ENCODE assay signal across 10 cellular contexts in the genomic region with DNA sequence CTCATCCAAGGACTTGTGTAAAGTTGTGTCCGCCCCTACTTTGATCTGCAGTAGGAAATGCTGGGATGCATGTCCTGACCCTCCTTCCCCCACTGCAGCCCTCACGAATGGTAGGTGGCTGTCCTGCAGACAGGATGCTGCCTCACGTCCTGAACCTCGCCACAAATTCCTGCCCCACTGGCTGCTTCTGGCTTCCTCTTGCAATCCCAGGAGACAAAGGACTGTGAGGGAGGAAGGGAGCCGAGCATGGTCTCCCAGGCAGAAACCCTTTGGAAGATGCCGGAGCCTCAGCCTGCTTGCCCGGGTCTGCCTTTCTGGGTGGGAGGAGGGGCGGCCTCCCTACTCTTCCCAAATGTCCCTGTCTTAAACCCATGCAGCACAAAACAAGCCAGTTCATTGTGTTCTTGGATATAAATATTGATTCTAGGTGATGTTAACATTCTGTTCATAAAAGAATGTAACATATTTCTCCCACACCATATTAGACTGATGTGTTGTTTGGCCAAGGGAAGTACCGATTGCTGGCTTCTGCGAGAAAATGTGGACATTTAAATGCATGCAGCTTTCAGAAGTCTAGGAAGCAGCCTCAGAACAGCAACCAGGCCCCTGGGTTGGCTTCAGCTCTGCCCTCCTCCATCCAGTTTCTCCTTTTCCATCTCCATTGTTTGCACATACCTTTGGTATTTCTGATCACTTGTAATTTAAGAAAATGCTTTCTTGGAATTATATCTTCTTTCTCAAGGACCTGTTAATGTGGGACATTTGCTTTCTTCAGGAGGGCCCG.
DNase-seq lines count a peak whose midpoint lies in the region; ATAC-seq and TF ChIP-seq lines count a peak whose summit lies in the region.
"Had no signal": no experiment of that assay in that cellular context is flagged by ENCODE, and none has a peak within 500 bp of the region (broad histone marks: within the 10 kb centered on the region; RNA-seq: fewer than 3 reads in every experiment).

No MANE protein-coding gene starts in this region.

- DNase-seq in AG08395 (ENCODE audit: low spot score) = peak; percentile 18
- peak; percentile 45 for DNase-seq in WTC11 (ENCODE audit: low spot score)
- DNase-seq in left ventricle myocardium inferior = peak; percentile 40
- DNase-seq in psoas muscle = peak; percentile 25 to 50
- DNase-seq in T-helper 9 cell = no peak
- DNase-seq in posterior vena cava (ENCODE audit: low spot score) = no peak
- no peak for DNase-seq in anterior cingulate cortex (lab: John Stamatoyannopoulos, UW)
- DNase-seq: NCI-H446 treated with DMSO at 0.1 percent for 48 hours, occipital lobe had no signal

- no peaks in the 10 kb centered on the region for H3K36me3 ChIP-seq in left ventricle myocardium inferior
- no peaks in the 10 kb centered on the region for H3K36me3 ChIP-seq in psoas muscle (ENCODE audit: insufficient read depth in 1 of 2, low read depth in 1 of 2)

- H3K4me1 Mint-ChIP-seq in WTC11 = peaks cover 63% of the 10 kb centered on the region

- H3K4me1 ChIP-seq in left ventricle myocardium inferior (peaks cover 95% of the 10 kb centered on the region), psoas muscle (peaks cover 33% of the 10 kb centered on the region)

- CTCF ChIA-PET in WTC11 (lab: Charles Lee) = interaction anchor here (1.0 to 12.1 kb wide), 33 partner anchors 9 to 461 kb away, joined by 3 to 242 read pairs (median 6); partner anchors contain the start of genes HMG20A and PEAK1

- H3K27ac ChIP-seq in left ventricle myocardium inferior (replicated peaks) = peak overlapping the region; percentile 95
- H3K27ac ChIP-seq in psoas muscle = peak overlapping the region; percentile 79

- no peaks in the 10 kb centered on the region for H3K36me3 Mint-ChIP-seq in WTC11

- POLR2A ChIA-PET in WTC11 (lab: Charles Lee) = interaction anchor here (0.6 to 1.8 kb wide), 4 partner anchors 13 to 337 kb away, joined by 3 to 10 read pairs (median 4); no protein-coding TSS in a partner anchor

- intact Hi-C loops in left ventricle myocardium inferior (cut with micrococcal nuclease) = no loop called here
- intact Hi-C loops in psoas muscle (cut with DNase I) = loop anchor here (5.0 kb wide), 4 partner anchors 46 to 389 kb away; partner anchors contain the start of genes HMG20A (in 1 of the 2) and PEAK1 (in 1 of the 2)
- intact Hi-C loops in posterior vena cava (cut with DNase I) = no loop called here

- H3K9me3 Mint-ChIP-seq in WTC11 = no peaks in the 10 kb centered on the region

- H3K9me3 ChIP-seq in left ventricle myocardium inferior (replicated peaks) (no peaks in the 10 kb centered on the region), psoas muscle (no peaks in the 10 kb centered on the region)

- no peaks in the 10 kb centered on the region for H3K27me3 ChIP-seq in left ventricle myocardium inferior (ENCODE audit: low read depth)
- no peaks in the 10 kb centered on the region for H3K27me3 ChIP-seq in psoas muscle (ENCODE audit: insufficient read depth in 3 of 3, low read length in 2 of 3)

- WGBS in psoas muscle, 3 donors = 62 to 71% (median 64%) methylated on average over 11 of the region's 11 CpGs

- TF ChIP-seq CTCF in WTC11 (IDR thresholded peaks at IDR 0.05) (no peak), left ventricle myocardium inferior (IDR thresholded peaks at IDR 0.05; ENCODE audit: borderline replicate concordance) (no peak), psoas muscle (IDR thresholded peaks at IDR 0.05) (no peak)

- ATAC-seq in WTC11 (peak; percentile 23), psoas muscle (no peak), HG03095 (IDR thresholded peaks at IDR 0.05; ENCODE audit: unreplicated experiment) (no peak)

- no peaks in the 10 kb centered on the region for H3K27me3 Mint-ChIP-seq in WTC11 (ENCODE audit: low read depth)

- peak overlapping the region; percentile 91 for H3K27ac Mint-ChIP-seq in WTC11

- H3K4me3 ChIP-seq in left ventricle myocardium inferior (peak overlapping the region; percentile 50), psoas muscle (no peak overlapping the region)

- H3K4me3 Mint-ChIP-seq in WTC11 = no peak overlapping the region

TF ChIP-seq in WTC11, 78 proteins besides CTCF, POLR2A, EP300 and RAD21:
- TF ChIP-seq, protein P1, sequence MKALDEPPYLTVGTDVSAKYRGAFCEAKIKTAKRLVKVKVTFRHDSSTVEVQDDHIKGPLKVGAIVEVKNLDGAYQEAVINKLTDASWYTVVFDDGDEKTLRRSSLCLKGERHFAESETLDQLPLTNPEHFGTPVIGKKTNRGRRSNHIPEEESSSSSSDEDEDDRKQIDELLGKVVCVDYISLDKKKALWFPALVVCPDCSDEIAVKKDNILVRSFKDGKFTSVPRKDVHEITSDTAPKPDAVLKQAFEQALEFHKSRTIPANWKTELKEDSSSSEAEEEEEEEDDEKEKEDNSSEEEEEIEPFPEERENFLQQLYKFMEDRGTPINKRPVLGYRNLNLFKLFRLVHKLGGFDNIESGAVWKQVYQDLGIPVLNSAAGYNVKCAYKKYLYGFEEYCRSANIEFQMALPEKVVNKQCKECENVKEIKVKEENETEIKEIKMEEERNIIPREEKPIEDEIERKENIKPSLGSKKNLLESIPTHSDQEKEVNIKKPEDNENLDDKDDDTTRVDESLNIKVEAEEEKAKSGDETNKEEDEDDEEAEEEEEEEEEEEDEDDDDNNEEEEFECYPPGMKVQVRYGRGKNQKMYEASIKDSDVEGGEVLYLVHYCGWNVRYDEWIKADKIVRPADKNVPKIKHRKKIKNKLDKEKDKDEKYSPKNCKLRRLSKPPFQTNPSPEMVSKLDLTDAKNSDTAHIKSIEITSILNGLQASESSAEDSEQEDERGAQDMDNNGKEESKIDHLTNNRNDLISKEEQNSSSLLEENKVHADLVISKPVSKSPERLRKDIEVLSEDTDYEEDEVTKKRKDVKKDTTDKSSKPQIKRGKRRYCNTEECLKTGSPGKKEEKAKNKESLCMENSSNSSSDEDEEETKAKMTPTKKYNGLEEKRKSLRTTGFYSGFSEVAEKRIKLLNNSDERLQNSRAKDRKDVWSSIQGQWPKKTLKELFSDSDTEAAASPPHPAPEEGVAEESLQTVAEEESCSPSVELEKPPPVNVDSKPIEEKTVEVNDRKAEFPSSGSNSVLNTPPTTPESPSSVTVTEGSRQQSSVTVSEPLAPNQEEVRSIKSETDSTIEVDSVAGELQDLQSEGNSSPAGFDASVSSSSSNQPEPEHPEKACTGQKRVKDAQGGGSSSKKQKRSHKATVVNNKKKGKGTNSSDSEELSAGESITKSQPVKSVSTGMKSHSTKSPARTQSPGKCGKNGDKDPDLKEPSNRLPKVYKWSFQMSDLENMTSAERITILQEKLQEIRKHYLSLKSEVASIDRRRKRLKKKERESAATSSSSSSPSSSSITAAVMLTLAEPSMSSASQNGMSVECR (CRISPR knock-in tag; IDR thresholded peaks at IDR 0.05; ENCODE audit: borderline replicate concordance) = no peak
- TF ChIP-seq FOXP1 (CRISPR knock-in tag; IDR thresholded peaks at IDR 0.05; ENCODE audit: borderline replicate concordance) (peak; percentile 32; the same call in 1 of the 2 replicates), TEAD1 (CRISPR knock-in tag; IDR thresholded peaks at IDR 0.05) (0 out of 2 replicates have a peak, but pooled peaks have one; percentile 20), GABPB1 (CRISPR knock-in tag; IDR thresholded peaks at IDR 0.05) (no peak), ATF2 (CRISPR knock-in tag; IDR thresholded peaks at IDR 0.05; ENCODE audit: borderline replicate concordance, low read depth) (no peak), MAX (CRISPR knock-in tag; IDR thresholded peaks at IDR 0.05) (0 out of 2 replicates have a peak, but pooled peaks have one; percentile 5), ZNF281 (CRISPR knock-in tag; IDR thresholded peaks at IDR 0.05) (peak; percentile 38; the same call in 1 of the 2 replicates)

Comparison
In these comparisons a context has a peak if more than half of its experiments do, and no peak if none do; other contexts are left out.
1. DNase-seq: peak in AG08395 (single experiment), WTC11 (single experiment), left ventricle myocardium inferior (single experiment) and psoas muscle (2 of 2); none in T-helper 9 cell (single experiment), posterior vena cava (single experiment) and anterior cingulate cortex (0 of 58).
2. intact Hi-C loops: an anchor here in psoas muscle (5.0 kb wide); none called in left ventricle myocardium inferior and posterior vena cava.